ENCODE assay signal across 1 cellular context in genomic region chr11:62245271-62245753, GRCh38.
TF ChIP-seq lines count a peak whose summit lies in the region.

No MANE protein-coding gene starts in this region.

TF ChIP-seq in HepG2, 621 proteins besides CTCF, POLR2A, EP300 and RAD21 (continued from another document and continues in another):
- TF ChIP-seq DBP (CRISPR knock-in tag; IDR thresholded peaks at IDR 0.05; ENCODE audit: not compliant biosample characterization) (no peak), HOXA5 (CRISPR knock-in tag; IDR thresholded peaks at IDR 0.05) (no peak), ESRRA (CRISPR knock-in tag; IDR thresholded peaks at IDR 0.05; ENCODE audit: low read depth) (no peak), YEATS2 (CRISPR knock-in tag; IDR thresholded peaks at IDR 0.05; ENCODE audit: borderline replicate concordance) (peak; percentile 72; the same call in 1 of the 2 replicates), SP2 (CRISPR knock-in tag; IDR thresholded peaks at IDR 0.05) (no peak; the same call in 1 of the 2 replicates), POLR2AphosphoS2 (IDR thresholded peaks at IDR 0.05; ENCODE audit: low read depth, low read length) (no peak), HOXA7 (CRISPR knock-in tag; IDR thresholded peaks at IDR 0.05) (no peak), ZNF12 (CRISPR knock-in tag; IDR thresholded peaks at IDR 0.05) (peak; percentile 37; the same call in 1 of the 2 replicates), GZF1 (CRISPR knock-in tag; IDR thresholded peaks at IDR 0.05) (0 out of 2 replicates have a peak, but pooled peaks have one; percentile 41), PHB2 (IDR thresholded peaks at IDR 0.05; ENCODE audit: partially characterized antibody) (no peak), U2AF2 (IDR thresholded peaks at IDR 0.05; ENCODE audit: low read depth, low read length) (no peak), ATRX (CRISPR knock-in tag; IDR thresholded peaks at IDR 0.05; ENCODE audit: borderline replicate concordance) (no peak), ZNF609 (CRISPR knock-in tag; IDR thresholded peaks at IDR 0.05; ENCODE audit: borderline replicate concordance) (no peak), ARHGAP35 (CRISPR knock-in tag; IDR thresholded peaks at IDR 0.05; ENCODE audit: borderline replicate concordance) (no peak), ZNF234 (CRISPR knock-in tag; conservative IDR thresholded peaks at IDR 0.05) (no peak), ZNF589 (CRISPR knock-in tag; conservative IDR thresholded peaks at IDR 0.05) (no peak), MLLT10 (CRISPR knock-in tag; IDR thresholded peaks at IDR 0.05) (no peak), MYNN (CRISPR knock-in tag; IDR thresholded peaks at IDR 0.05; ENCODE audit: low read depth) (no peak), ZNF766 (CRISPR knock-in tag; IDR thresholded peaks at IDR 0.05; ENCODE audit: borderline replicate concordance) (no peak), JUND (CRISPR knock-in tag; IDR thresholded peaks at IDR 0.05) (no peak), ZNF749 (CRISPR knock-in tag; IDR thresholded peaks at IDR 0.05; ENCODE audit: borderline replicate concordance) (0 out of 2 replicates have a peak, but pooled peaks have one; percentile 49), ZGPAT (CRISPR knock-in tag; IDR thresholded peaks at IDR 0.05) (peak; percentile 56; the same call in 1 of the 2 replicates), ZSCAN5A (CRISPR knock-in tag; IDR thresholded peaks at IDR 0.05; ENCODE audit: borderline replicate concordance) (no peak), MTF2 (CRISPR knock-in tag; IDR thresholded peaks at IDR 0.05; ENCODE audit: borderline replicate concordance) (no peak), ELF3 (CRISPR knock-in tag; IDR thresholded peaks at IDR 0.05) (0 out of 2 replicates have a peak, but pooled peaks have one; percentile 29), SNAPC4 (CRISPR knock-in tag; IDR thresholded peaks at IDR 0.05) (no peak), REPIN1 (CRISPR knock-in tag; IDR thresholded peaks at IDR 0.05; ENCODE audit: borderline replicate concordance, low read depth) (peak; percentile 50; the same call in 1 of the 2 replicates), SMARCE1 (IDR thresholded peaks at IDR 0.05; ENCODE audit: borderline replicate concordance) (no peak), ZSCAN30 (CRISPR knock-in tag; IDR thresholded peaks at IDR 0.05) (no peak), ZBTB21 (CRISPR knock-in tag; IDR thresholded peaks at IDR 0.05) (no peak), SIN3A (IDR thresholded peaks at IDR 0.05; ENCODE audit: borderline replicate concordance, low read depth, low read length) (no peak), ZNF737 (CRISPR knock-in tag; IDR thresholded peaks at IDR 0.05; ENCODE audit: borderline replicate concordance) (no peak), DMAP1 (CRISPR knock-in tag; IDR thresholded peaks at IDR 0.05) (no peak), MTF1 (CRISPR knock-in tag; IDR thresholded peaks at IDR 0.05) (no peak), SMYD3 (CRISPR knock-in tag; IDR thresholded peaks at IDR 0.05) (0 out of 2 replicates have a peak, but pooled peaks have one; percentile 36), GPN1 (CRISPR knock-in tag; IDR thresholded peaks at IDR 0.05; ENCODE audit: borderline replicate concordance) (no peak), SIX1 (CRISPR knock-in tag; IDR thresholded peaks at IDR 0.05; ENCODE audit: borderline replicate concordance) (no peak), ISX (CRISPR knock-in tag; conservative IDR thresholded peaks at IDR 0.05) (no peak), ZFP82 (CRISPR knock-in tag; IDR thresholded peaks at IDR 0.05; ENCODE audit: borderline replicate concordance) (no peak), ZNF484 (CRISPR knock-in tag; IDR thresholded peaks at IDR 0.05; ENCODE audit: borderline replicate concordance, low read depth) (no peak), CBX1 (IDR thresholded peaks at IDR 0.05; ENCODE audit: low read depth) (no peak), ZBTB7A (CRISPR knock-in tag; IDR thresholded peaks at IDR 0.05) (0 out of 2 replicates have a peak, but pooled peaks have one; percentile 61), ZNF558 (CRISPR knock-in tag; IDR thresholded peaks at IDR 0.05; ENCODE audit: borderline replicate concordance) (no peak; the same call in 1 of the 2 replicates), BCLAF1 (IDR thresholded peaks at IDR 0.05) (no peak), MAF1 (CRISPR knock-in tag; IDR thresholded peaks at IDR 0.05; ENCODE audit: borderline replicate concordance) (no peak), ZBTB2 (CRISPR knock-in tag; IDR thresholded peaks at IDR 0.05; ENCODE audit: low read depth) (no peak), MXD4 (CRISPR knock-in tag; IDR thresholded peaks at IDR 0.05) (0 out of 2 replicates have a peak, but pooled peaks have one; percentile 38), ZBTB38 (CRISPR knock-in tag; IDR thresholded peaks at IDR 0.05) (no peak), JUNB (CRISPR knock-in tag; IDR thresholded peaks at IDR 0.05; ENCODE audit: borderline replicate concordance) (no peak), POLR2AphosphoS5 (IDR thresholded peaks at IDR 0.05; ENCODE audit: low read depth, low read length) (no peak), MEIS1 (CRISPR knock-in tag; IDR thresholded peaks at IDR 0.05; ENCODE audit: borderline replicate concordance) (no peak), MED8 (CRISPR knock-in tag; IDR thresholded peaks at IDR 0.05; ENCODE audit: insufficient replicate concordance) (no peak), TCF12 (IDR thresholded peaks at IDR 0.05) (no peak), TCF12 (CRISPR knock-in tag; IDR thresholded peaks at IDR 0.05) (no peak), MTA1 (CRISPR knock-in tag; IDR thresholded peaks at IDR 0.05; ENCODE audit: borderline replicate concordance) (no peak)
